Comparison of ENCODE assay signal across 34 cellular contexts in genomic region chr16:84964729-84965128, GRCh38.
"Had no signal": no experiment of that assay in that cellular context is flagged by ENCODE, and none has a peak within 500 bp of the region (broad histone marks: within the 10 kb centered on the region; RNA-seq: fewer than 3 reads in every experiment).

No MANE protein-coding gene starts in this region.

- H3K4me1 Mint-ChIP-seq: activated CD4-positive, alpha-beta T cell treated with anti-CD3 and anti-CD28 coated beads for 36 hours; activated CD4-positive, alpha-beta T cell treated with anti-CD3 and anti-CD28 coated beads, Interleukin-2, amount 10 ng/mL, durations not matched to agents 24 days and 14 days; activated CD8-positive, alpha-beta memory T cell treated with anti-CD3 and anti-CD28 coated beads, Interleukin-2, amount 10 ng/mL, durations not matched to agents 7 days and 5 days; activated naive CD4-positive, alpha-beta T cell treated with anti-CD3 and anti-CD28 coated beads, Interleukin-2, amount 50 U/mL, for 24 hours; activated naive CD8-positive, alpha-beta T cell treated with anti-CD3 and anti-CD28 coated beads, Interleukin-2, amount 50 U/mL, for 24 hours had no signal

- H3K9me3 Mint-ChIP-seq: activated naive CD4-positive, alpha-beta T cell treated with anti-CD3 and anti-CD28 coated beads for 36 hours; activated naive CD4-positive, alpha-beta T cell treated with anti-CD3 and anti-CD28 coated beads, Interleukin-2, amount 50 U/mL, for 24 hours; activated naive CD8-positive, alpha-beta T cell treated with anti-CD3 and anti-CD28 coated beads for 36 hours; activated T-helper 1 cell treated with anti-CD3 and anti-CD28 coated beads, Interleukin-12 subunit alpha, Interleukin-12 subunit beta, Interleukin-2, Interleukin-4 antibody, amounts not matched to agents 30 ng/mL and 10 ng/mL and 1 ng/mL, durations not matched to agents 14 hours and 24 hours and 36 hours had no signal

- H3K9me3 ChIP-seq: adrenal gland, body of pancreas, colonic mucosa, esophagus muscularis mucosa, gastroesophageal sphincter, heart right ventricle had no signal

- H3K27ac Mint-ChIP-seq: activated CD4-positive, alpha-beta memory T cell treated with anti-CD3 and anti-CD28 coated beads for 36 hours; activated CD4-positive, alpha-beta T cell treated with anti-CD3 and anti-CD28 coated beads for 36 hours; activated CD4-positive, alpha-beta T cell treated with anti-CD3 and anti-CD28 coated beads, Interleukin-2, amount 10 ng/mL, durations not matched to agents 24 days and 14 days; activated CD8-positive, alpha-beta memory T cell treated with anti-CD3 and anti-CD28 coated beads, Interleukin-2, amount 10 ng/mL, durations not matched to agents 7 days and 5 days; activated CD8-positive, alpha-beta T cell treated with anti-CD3 and anti-CD28 coated beads, Interleukin-2, amount 10 ng/mL, durations not matched to agents 7 days and 5 days; activated naive CD4-positive, alpha-beta T cell treated with anti-CD3 and anti-CD28 coated beads for 36 hours; activated naive CD4-positive, alpha-beta T cell treated with anti-CD3 and anti-CD28 coated beads, Interleukin-2, amount 50 U/mL, for 24 hours; activated naive CD8-positive, alpha-beta T cell treated with anti-CD3 and anti-CD28 coated beads for 36 hours; activated naive CD8-positive, alpha-beta T cell treated with anti-CD3 and anti-CD28 coated beads, Interleukin-2, amount 50 U/mL, for 24 hours; activated T-helper 1 cell treated with anti-CD3 and anti-CD28 coated beads, Interleukin-12 subunit alpha, Interleukin-12 subunit beta, Interleukin-2, Interleukin-4 antibody, amounts not matched to agents 30 ng/mL and 10 ng/mL and 1 ng/mL, durations not matched to agents 14 hours and 24 hours and 36 hours; activated T-helper 2 cell treated with anti-CD3 and anti-CD28 coated beads, Interferon-gamma antibody, Interleukin-2, Interleukin-4, amounts not matched to agents 10 μg/mL and 5 μg/mL and 100 μg/mL, durations not matched to agents 14 hours and 24 hours and 36 hours had no signal

- H3K4me3 Mint-ChIP-seq: activated CD4-positive, alpha-beta memory T cell treated with anti-CD3 and anti-CD28 coated beads for 36 hours; activated CD4-positive, alpha-beta T cell treated with anti-CD3 and anti-CD28 coated beads for 36 hours; activated CD4-positive, alpha-beta T cell treated with anti-CD3 and anti-CD28 coated beads, Interleukin-2, amount 10 ng/mL, durations not matched to agents 24 days and 14 days; activated CD8-positive, alpha-beta memory T cell treated with anti-CD3 and anti-CD28 coated beads, Interleukin-2, amount 10 ng/mL, durations not matched to agents 7 days and 5 days; activated CD8-positive, alpha-beta T cell treated with anti-CD3 and anti-CD28 coated beads, Interleukin-2, amount 10 ng/mL, durations not matched to agents 7 days and 5 days; activated naive CD4-positive, alpha-beta T cell treated with anti-CD3 and anti-CD28 coated beads for 36 hours; activated naive CD4-positive, alpha-beta T cell treated with anti-CD3 and anti-CD28 coated beads, Interleukin-2, amount 50 U/mL, for 24 hours; activated naive CD8-positive, alpha-beta T cell treated with anti-CD3 and anti-CD28 coated beads for 36 hours; activated naive CD8-positive, alpha-beta T cell treated with anti-CD3 and anti-CD28 coated beads, Interleukin-2, amount 50 U/mL, for 24 hours; activated T-helper 1 cell treated with anti-CD3 and anti-CD28 coated beads, Interleukin-12 subunit alpha, Interleukin-12 subunit beta, Interleukin-2, Interleukin-4 antibody, amounts not matched to agents 30 ng/mL and 10 ng/mL and 1 ng/mL, durations not matched to agents 14 hours and 24 hours and 36 hours; T-helper 17 cell had no signal

- H3K27ac ChIP-seq: adrenal gland, body of pancreas, cardiac muscle cell, colonic mucosa, esophagus muscularis mucosa, gastroesophageal sphincter, heart right ventricle had no signal

- H3K27me3 ChIP-seq: adrenal gland, body of pancreas, cardiac muscle cell, colonic mucosa, esophagus muscularis mucosa, gastroesophageal sphincter had no signal

- FAIRE-seq: endometrium, endothelial cell of umbilical vein had no signal

- H3K27me3 Mint-ChIP-seq: activated CD4-positive, alpha-beta T cell treated with anti-CD3 and anti-CD28 coated beads for 36 hours; activated naive CD4-positive, alpha-beta T cell treated with anti-CD3 and anti-CD28 coated beads, Interleukin-2, amount 50 U/mL, for 24 hours; activated naive CD8-positive, alpha-beta T cell treated with anti-CD3 and anti-CD28 coated beads for 36 hours had no signal

- H3K36me3 ChIP-seq: adrenal gland, cardiac muscle cell, colonic mucosa, esophagus muscularis mucosa, gastroesophageal sphincter, heart right ventricle had no signal

- H3K36me3 Mint-ChIP-seq: activated CD4-positive, alpha-beta memory T cell treated with anti-CD3 and anti-CD28 coated beads for 36 hours; activated naive CD4-positive, alpha-beta T cell treated with anti-CD3 and anti-CD28 coated beads, Interleukin-2, amount 50 U/mL, for 24 hours; activated naive CD8-positive, alpha-beta T cell treated with anti-CD3 and anti-CD28 coated beads for 36 hours had no signal

- DNase-seq: activated CD4-positive, alpha-beta memory T cell treated with anti-CD3 and anti-CD28 coated beads for 36 hours; activated CD4-positive, alpha-beta T cell treated with anti-CD3 and anti-CD28 coated beads for 36 hours; activated CD4-positive, alpha-beta T cell treated with anti-CD3 and anti-CD28 coated beads, Interleukin-2, amount 10 ng/mL, durations not matched to agents 24 days and 14 days; activated CD4-positive, CD25-positive, alpha-beta regulatory T cell; activated CD4-positive, CD25-positive, alpha-beta regulatory T cell treated with anti-CD3 and anti-CD28 coated beads, Interleukin-2, amount 50 U/mL, for 72 hours; activated CD8-positive, alpha-beta memory T cell treated with anti-CD3 and anti-CD28 coated beads, Interleukin-2, amount 10 ng/mL, durations not matched to agents 7 days and 5 days; activated CD8-positive, alpha-beta memory T cell treated with anti-CD3 and anti-CD28 coated beads, Interleukin-2, amount 50 U/mL, for 4 hours; activated CD8-positive, alpha-beta T cell treated with anti-CD3 and anti-CD28 coated beads, Interleukin-2, amount 10 ng/mL, durations not matched to agents 7 days and 5 days; activated effector memory CD4-positive, alpha-beta T cell treated with anti-CD3 and anti-CD28 coated beads, Interleukin-2, amount 50 U/mL, for 16 hours; activated naive CD4-positive, alpha-beta T cell treated with anti-CD3 and anti-CD28 coated beads for 36 hours; activated naive CD8-positive, alpha-beta T cell treated with anti-CD3 and anti-CD28 coated beads for 36 hours; activated naive CD8-positive, alpha-beta T cell treated with anti-CD3 and anti-CD28 coated beads, Interleukin-2, amount 50 U/mL, for 24 hours; activated T-cell treated with anti-CD3 and anti-CD28 coated beads, Interleukin-2, amount 50 U/mL, for 1 hour; activated T-cell treated with anti-CD3 and anti-CD28 coated beads, Interleukin-2, amount 50 U/mL, for 48 hours; adrenal gland; amygdala; aorta; body of pancreas; central memory CD4-positive, alpha-beta T cell; cerebellar nuclear complex; colonic mucosa; effector CD8-positive, alpha-beta T cell; foreskin melanocyte; heart right ventricle; T-helper 1 cell; T-helper 17 cell had no signal

- ATAC-seq: activated CD4-positive, alpha-beta T cell treated with anti-CD3 and anti-CD28 coated beads for 36 hours; activated CD8-positive, alpha-beta memory T cell treated with anti-CD3 and anti-CD28 coated beads, Interleukin-2, amount 10 ng/mL, durations not matched to agents 7 days and 5 days; activated CD8-positive, alpha-beta T cell treated with anti-CD3 and anti-CD28 coated beads, Interleukin-2, amount 10 ng/mL, durations not matched to agents 7 days and 5 days; activated naive CD8-positive, alpha-beta T cell treated with anti-CD3 and anti-CD28 coated beads, Interleukin-2, amount 50 U/mL, for 24 hours; body of pancreas; gastroesophageal sphincter; T-helper 17 cell had no signal

- H3K4me3 ChIP-seq: adrenal gland, body of pancreas, cardiac muscle cell, colonic mucosa, esophagus muscularis mucosa, gastroesophageal sphincter, heart right ventricle had no signal

- H3K4me1 ChIP-seq: adrenal gland, body of pancreas, colonic mucosa, esophagus muscularis mucosa, gastroesophageal sphincter, heart right ventricle had no signal
